ENCODE assay signal across 1 cellular context in the genomic region with DNA sequence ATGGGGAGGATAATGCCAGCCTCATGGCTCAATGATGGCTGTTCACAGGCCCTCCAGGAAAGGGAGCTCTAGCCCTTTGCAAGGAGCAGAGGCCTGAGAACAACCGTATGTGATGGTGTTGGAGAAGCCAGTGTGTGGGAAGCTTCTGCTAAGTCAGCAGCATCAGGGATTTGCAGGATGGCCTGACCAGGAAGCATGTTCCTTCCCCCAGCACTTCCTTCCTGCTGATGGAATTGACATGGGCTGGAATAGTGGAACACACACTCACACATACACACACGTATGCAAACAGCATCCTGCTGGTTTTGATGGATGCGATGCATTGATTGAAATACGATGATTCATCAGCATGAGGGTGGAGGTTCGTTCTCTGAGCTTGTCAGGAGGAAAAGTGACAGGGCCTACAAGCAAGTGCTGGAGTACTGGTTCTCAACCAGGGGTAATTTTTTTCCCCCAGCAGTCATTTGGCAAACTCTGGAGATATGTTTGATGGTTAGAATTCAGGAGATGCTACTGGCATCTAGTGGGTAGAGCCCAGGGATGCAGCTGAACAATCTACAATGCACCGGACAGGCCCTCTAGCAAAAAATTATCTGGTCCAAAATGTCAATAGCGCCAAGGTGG.
TF ChIP-seq lines count a peak whose summit lies in the region.

No MANE protein-coding gene starts in this region.

TF ChIP-seq in neural cell, 6 proteins besides CTCF, POLR2A, EP300 and RAD21 (continued from another document):
- TF ChIP-seq REST (IDR thresholded peaks at IDR 0.05; ENCODE audit: borderline replicate concordance) (peak; percentile 37), SMC3 (conservative IDR thresholded peaks at IDR 0.05; ENCODE audit: poor library complexity) (peak; percentile 59), EZH2 (IDR thresholded peaks at IDR 0.05; ENCODE audit: borderline replicate concordance, insufficient read depth, low read length, poor library complexity, severe bottlenecking) (no peak)
